ENCODE assay signal across 23 cellular contexts in genomic region chr7:87187120-87187519, GRCh38. TPM values are rescaled to one million over a fixed set of nuclear protein-coding genes. Genes with fewer than 3 reads are reported as not detected.
DNase-seq lines count a peak whose midpoint lies in the region; ATAC-seq, FAIRE-seq and TF ChIP-seq lines count a peak whose summit lies in the region.
"Had no signal": no experiment of that assay in that cellular context is flagged by ENCODE, and none has a peak within 500 bp of the region (broad histone marks: within the 10 kb centered on the region; RNA-seq: fewer than 3 reads in every experiment).

No MANE protein-coding gene starts in this region.

- H3K4me2 ChIP-seq in endothelial cell of umbilical vein (ENCODE audit: insufficient read depth, low read length), result no peak overlapping the region
- H3K4me2 ChIP-seq: A549 had no signal

- H3K27ac ChIP-seq in endothelial cell of umbilical vein (ENCODE audit: insufficient read depth, low read depth, low read length) (no peak overlapping the region), transverse colon (no peak overlapping the region)
- H3K27ac ChIP-seq: A549, GM23248 had no signal

- H3K27me3 ChIP-seq in endothelial cell of umbilical vein (ENCODE audit: control insufficient read depth in 2 of 2, insufficient read depth in 2 of 2, low read length in 2 of 2) (no peaks in the 10 kb centered on the region), transverse colon (no peaks in the 10 kb centered on the region)

- 98% methylated on average over 2 of the region's 2 CpGs; no CpG with 5 or more reads in 1 of the 2 donors for whole genome bisulfite sequencing in transverse colon (ENCODE audit: low coverage in 1 of 2), 2 donors

- dilution Hi-C loops in endothelial cell of umbilical vein (cut with MboI; ENCODE audit: extremely low pct_ligation_motif_present, low sequenced_read_pairs), result no loop called here

- H3K4me3 ChIP-seq in endothelial cell of umbilical vein (replicated peaks in 1 of 3; ENCODE audit: insufficient read depth in 1 of 3, low read depth in 1 of 3, low read length in 3 of 3), result no peak overlapping the region
- H3K4me3 ChIP-seq in transverse colon, result no peak overlapping the region
- H3K4me3 ChIP-seq: A549, GM12878, GM23248 had no signal

- POLR2A ChIA-PET in endothelial cell of umbilical vein (lab: Charles Lee), result no interaction called here

- no peaks in the 10 kb centered on the region for H3K9me3 ChIP-seq in T-helper 17 cell (ENCODE audit: control insufficient read depth, low read length, poor library complexity, severe bottlenecking)
- no peaks in the 10 kb centered on the region for H3K9me3 ChIP-seq in endothelial cell of umbilical vein (replicated peaks; ENCODE audit: control insufficient read depth, insufficient read depth, low read length)
- H3K9me3 ChIP-seq in transverse colon, result no peaks in the 10 kb centered on the region
- H3K9me3 ChIP-seq: A549 had no signal

- no peaks in the 10 kb centered on the region for H3K79me2 ChIP-seq in endothelial cell of umbilical vein (ENCODE audit: control insufficient read depth, insufficient read depth, low read length)

- no peak for FAIRE-seq in endothelial cell of umbilical vein (lab: Jason Lieb, UNC)
- FAIRE-seq: A549, D721Med, GM12878, H1 had no signal

- TSS peak; percentile 9 for BruUV-seq in endothelial cell of umbilical vein (replicated peaks; lab: Mats Ljungman, UMichigan)

- H3K4me1 Mint-ChIP-seq in T-helper 17 cell, result peaks cover 29% of the 10 kb centered on the region

- no peak overlapping the region for H3K4me3 Mint-ChIP-seq in T-helper 17 cell
- H3K4me3 Mint-ChIP-seq: CD4-positive, alpha-beta memory T cell had no signal

- peak overlapping the region; percentile 49 for H3K27ac Mint-ChIP-seq in T-helper 17 cell

- DNase-seq in Right ventricle myocardium inferior (ENCODE audit: missing footprints) (peak; percentile 46), left ventricle myocardium superior (no peak), T-helper 17 cell (no peak), endothelial cell of umbilical vein (ENCODE audit: low read depth, low spot score) (no peak), occipital lobe (lab: John Stamatoyannopoulos, UW) (no peak), cerebellar nuclear complex (lab: John Stamatoyannopoulos, UW) (no peak), transverse colon (no peak)
- DNase-seq: 8988T; ACHN; AML-193; C1 segment of cervical spinal cord; CD4-positive, alpha-beta memory T cell; DMS 273 treated with DMSO at 0.1 percent for 48 hours; DMS79; EL; GDM1; GM23248; H7; HCEC 1CT had no signal

- no peaks in the 10 kb centered on the region for H4K20me1 ChIP-seq in endothelial cell of umbilical vein (replicated peaks; ENCODE audit: control insufficient read depth, extremely low read depth, insufficient read depth, low read length)

- peaks cover 6% of the 10 kb centered on the region for H3K36me3 Mint-ChIP-seq in T-helper 17 cell (ENCODE audit: low read depth)

- TF ChIP-seq EP300 in transverse colon (IDR thresholded peaks at IDR 0.05; ENCODE audit: low read depth), result no peak

- ATAC-seq in Right ventricle myocardium inferior, result no peak
- ATAC-seq in left ventricle myocardium superior, result no peak
- no peak for ATAC-seq in T-helper 17 cell
- ATAC-seq: A549, GM12878 had no signal

- in situ Hi-C loops in transverse colon (cut with MboI; ENCODE audit: low pct_ligation_motif_present in 1 of 4, low pct_unique_long_range_greater_than_20kb in 1 of 4, low sequenced_read_pairs in 3 of 4), result no loop called here

- CTCF ChIA-PET in endothelial cell of umbilical vein (lab: Charles Lee), result interaction anchor here (1.5 kb wide), 1 partner anchor 9 kb away, joined by 3 read pairs; no protein-coding TSS in a partner anchor

- no peaks in the 10 kb centered on the region for H3K27me3 Mint-ChIP-seq in T-helper 17 cell
- H3K27me3 Mint-ChIP-seq: CD4-positive, alpha-beta memory T cell had no signal

- TF ChIP-seq POLR2A in endothelial cell of umbilical vein (IDR thresholded peaks at IDR 0.05; ENCODE audit: low read depth, low read length) (no peak), transverse colon (IDR thresholded peaks at IDR 0.05) (no peak)

- H3K36me3 ChIP-seq in endothelial cell of umbilical vein (ENCODE audit: control insufficient read depth in 2 of 2, extremely low read depth in 1 of 2, insufficient read depth in 2 of 2, low read length in 2 of 2), result peaks cover 26 to 45% of the 10 kb centered on the region in 2 experiments
- H3K36me3 ChIP-seq in transverse colon, result peaks cover 0 to 65% (median 27%) of the 10 kb centered on the region in 4 donors

- no peaks in the 10 kb centered on the region for H3K4me1 ChIP-seq in endothelial cell of umbilical vein (ENCODE audit: control insufficient read depth, extremely low read depth, insufficient read depth, low read length)
- H3K4me1 ChIP-seq in transverse colon, result no peaks in the 10 kb centered on the region
- H3K4me1 ChIP-seq: A549 had no signal

- H3K9me1 ChIP-seq in endothelial cell of umbilical vein (replicated peaks; ENCODE audit: control insufficient read depth, extremely low read depth, insufficient read depth, low read length), result no peaks in the 10 kb centered on the region

- no peak overlapping the region for H3K9ac ChIP-seq in endothelial cell of umbilical vein (replicated peaks; ENCODE audit: extremely low read depth, insufficient read depth, low read length)
- H3K9ac ChIP-seq: GM23248 had no signal

- H2AFZ ChIP-seq in endothelial cell of umbilical vein (ENCODE audit: low read depth, low read length), result no peak overlapping the region
- H2AFZ ChIP-seq: GM23248 had no signal

- intact Hi-C loops in Right ventricle myocardium inferior (cut with DNase I) (no loop called here), left ventricle myocardium superior (cut with micrococcal nuclease) (no loop called here), endothelial cell of umbilical vein (cut with micrococcal nuclease) (no loop called here), transverse colon (cut with DNase I; ENCODE audit: low total_unique reads) (no loop called here)

- TF ChIP-seq CTCF in endothelial cell of umbilical vein (IDR thresholded peaks at IDR 0.05; ENCODE audit: extremely low read depth in 1 of 2, insufficient read depth in 1 of 2, low read depth in 1 of 2, low read length in 2 of 2) (no peak), transverse colon (IDR thresholded peaks at IDR 0.05) (no peak)

TF ChIP-seq in endothelial cell of umbilical vein, 7 proteins besides CTCF, POLR2A, EP300 and RAD21:
- TF ChIP-seq MAX (IDR thresholded peaks at IDR 0.05; ENCODE audit: insufficient read depth, insufficient read length) (no peak), JUN (IDR thresholded peaks at IDR 0.05; ENCODE audit: borderline replicate concordance, insufficient read depth, insufficient read length, low read depth) (no peak), MYC (IDR thresholded peaks at IDR 0.05; ENCODE audit: low read depth, low read length) (no peak), POLR2AphosphoS5 (IDR thresholded peaks at IDR 0.05; ENCODE audit: insufficient read depth, low read depth, low read length) (no peak)

RNA-seq across cellular contexts. Expression of gene TMEM243, which starts 32.4 kb away (rescaled TPM):
- total RNA-seq in Right ventricle myocardium inferior (5.9 TPM), left ventricle myocardium superior (4.3 TPM), T-helper 17 cell (100 to 1,000 TPM in 1 of 2 donors, 10 to 100 TPM in 1; 96.5 to 123 TPM), endothelial cell of umbilical vein (26.9 and 31.5 TPM in 2 replicates), occipital lobe (7.3 TPM), transverse colon (10 to 100 TPM in 2 of 4 donors, 1 to 10 TPM in 1, not detected in 1; 2.2 to 59.4 (median 19.1) TPM)
- polyA plus RNA-seq in endothelial cell of umbilical vein, result 22.6 and 28.8 TPM in 2 replicates
- 24.9 and 25.6 TPM in 2 replicates for polyA plus RNA-seq in endothelial cell of umbilical vein (2011; cell fraction: cytosol; rRNA removed)
- polyA plus RNA-seq in endothelial cell of umbilical vein (2011; cell fraction: nucleus; rRNA removed), result 47.0 and 53.5 TPM in 2 replicates
- polyA plus RNA-seq in endothelial cell of umbilical vein (2012), result 24.2 and 26.6 TPM in 2 replicates
- 24.3 and 29.6 TPM in 2 replicates for polyA minus RNA-seq in endothelial cell of umbilical vein
- 19.6 TPM for polyA minus RNA-seq in endothelial cell of umbilical vein (2011; cell fraction: cytosol; rRNA and poly(A)+ RNA removed)
- polyA minus RNA-seq in endothelial cell of umbilical vein (2011; cell fraction: nucleus; rRNA and poly(A)+ RNA removed), result 65.3 and 86.5 TPM in 2 replicates

RNA-seq across cellular contexts. Expression of gene DMTF1, which starts 34.9 kb away (rescaled TPM):
- total RNA-seq in Right ventricle myocardium inferior (22.1 TPM), left ventricle myocardium superior (24.4 TPM), T-helper 17 cell (100 to 1,000 TPM; 125 to 131 TPM), endothelial cell of umbilical vein (86.9 and 100.0 TPM in 2 replicates), occipital lobe (200 TPM), transverse colon (100 to 1,000 TPM in 2 of 4 donors, 10 to 100 TPM in 2; 77.4 to 157 (median 121) TPM)
- 78.5 and 92.9 TPM in 2 replicates for polyA plus RNA-seq in endothelial cell of umbilical vein
- 25.9 and 31.2 TPM in 2 replicates for polyA plus RNA-seq in endothelial cell of umbilical vein (2011; cell fraction: cytosol; rRNA removed)
- 734 and 788 TPM in 2 replicates for polyA plus RNA-seq in endothelial cell of umbilical vein (2011; cell fraction: nucleus; rRNA removed)
- polyA plus RNA-seq in endothelial cell of umbilical vein (2012), result 42.6 and 52.5 TPM in 2 replicates
- 154 and 163 TPM in 2 replicates for polyA minus RNA-seq in endothelial cell of umbilical vein
- polyA minus RNA-seq in endothelial cell of umbilical vein (2011; cell fraction: cytosol; rRNA and poly(A)+ RNA removed), result 20.6 TPM
- 365 and 482 TPM in 2 replicates for polyA minus RNA-seq in endothelial cell of umbilical vein (2011; cell fraction: nucleus; rRNA and poly(A)+ RNA removed)
